Comparison of ENCODE assay signal across 38 cellular contexts in genomic region chr7:123923599-123923998, GRCh38. TPM values are rescaled to one million over a fixed set of nuclear protein-coding genes. Genes with fewer than 3 reads are reported as not detected.
DNase-seq lines count a peak whose midpoint lies in the region; ATAC-seq, FAIRE-seq and TF ChIP-seq lines count a peak whose summit lies in the region.
"Had no signal": no experiment of that assay in that cellular context is flagged by ENCODE, and none has a peak within 500 bp of the region (broad histone marks: within the 10 kb centered on the region; RNA-seq: fewer than 3 reads in every experiment).

No MANE protein-coding gene starts in this region.

- intact Hi-C loops in right lobe of liver (cut with DNase I) (no loop called here), HepG2 (cut with micrococcal nuclease; ENCODE audit: unreplicated experiment) (no loop called here)

- H3K4me3 ChIP-seq in right lobe of liver (no peak overlapping the region), HepG2 (replicated peaks in 1 of 3; ENCODE audit: insufficient read depth in 1 of 3, low read depth in 2 of 3, low read length in 3 of 3) (no peak overlapping the region)
- H3K4me3 ChIP-seq: A549; BLaER1; BLaER1 treated with 17β-estradiol and CSF1 and Interleukin-3, amounts not matched to agents 10 nM and 100 nM had no signal

- DNase-seq in right lobe of liver = no peak
- DNase-seq in HepG2 (ENCODE audit: low spot score) = no peak
- no peak for DNase-seq in left lobe of liver (ENCODE audit: low spot score)
- DNase-seq in NCI-H2196 (lab: John Stamatoyannopoulos, UW; ENCODE audit: unreplicated experiment) = no peak
- DNase-seq: 8988T; ACHN; AML-193; BE2C; C1 segment of cervical spinal cord; Caco-2; Calu3; CD4-positive, alpha-beta memory T cell; CD4-positive, alpha-beta T cell; CD4-positive, CD25-positive, alpha-beta regulatory T cell; CD8-positive, alpha-beta memory T cell; CD8-positive, alpha-beta T cell; COR-L47; DMS 273 treated with DMSO at 0.1 percent for 48 hours; DMS153; DMS53; DMS79; DMS79 treated with DMSO at 0.1 percent for 48 hours; DND-41; EL had no signal

- no peak overlapping the region for H2AFZ ChIP-seq in HepG2 (ENCODE audit: low read length)

- H3K9ac ChIP-seq in HepG2 (ENCODE audit: insufficient read depth, low read depth, low read length) = no peak overlapping the region
- H3K9ac ChIP-seq: BLaER1; BLaER1 treated with 17β-estradiol and CSF1 and Interleukin-3, amounts not matched to agents 10 nM and 100 nM had no signal

- TF ChIP-seq POLR2A in right lobe of liver (IDR thresholded peaks at IDR 0.05) = no peak
- no peak for TF ChIP-seq POLR2A in HepG2 (IDR thresholded peaks at IDR 0.05; ENCODE audit: insufficient read depth in 1 of 2, low read depth in 2 of 2, low read length in 2 of 2)

- H3K4me2 ChIP-seq in HepG2 (ENCODE audit: low read depth, low read length) = no peak overlapping the region
- H3K4me2 ChIP-seq: A549; BLaER1; BLaER1 treated with 17β-estradiol and CSF1 and Interleukin-3, amounts not matched to agents 10 nM and 100 nM had no signal

- in situ Hi-C loops in HepG2 (cut with HindIII; ENCODE audit: extremely low pct_ligation_motif_present, low pct_unique_long_range_greater_than_20kb) = no loop called here

- BruUV-seq in HepG2 (replicated peaks; lab: Mats Ljungman, UMichigan) = no TSS peak

- whole genome bisulfite sequencing in right lobe of liver (ENCODE audit: insufficient coverage, low coverage, low lambda C conversion rate, missing lambda C conversion rate) = 45% methylated on average over 4 of the region's 4 CpGs
- 28% methylated on average over 4 of the region's 4 CpGs for WGBS in HepG2 (ENCODE audit: low lambda C conversion rate)

- H3K36me3 ChIP-seq in right lobe of liver (no peaks in the 10 kb centered on the region), HepG2 (replicated peaks in 1 of 2; ENCODE audit: control insufficient read depth in 1 of 2, insufficient read depth in 2 of 2, low read length in 2 of 2) (no peaks in the 10 kb centered on the region)
- H3K36me3 ChIP-seq: BE2C; BLaER1; BLaER1 treated with 17β-estradiol and CSF1 and Interleukin-3, amounts not matched to agents 10 nM and 100 nM had no signal

- TF ChIP-seq CTCF in right lobe of liver (IDR thresholded peaks at IDR 0.05) (no peak), HepG2 (CRISPR knock-in tag; IDR thresholded peaks at IDR 0.05) (no peak)

- H3K4me1 ChIP-seq in right lobe of liver (peaks cover 0 to 5% (median 0%) of the 10 kb centered on the region in 4 donors), HepG2 (ENCODE audit: insufficient read depth, low read length) (no peaks in the 10 kb centered on the region)
- H3K4me1 ChIP-seq: A549; BE2C; BLaER1; BLaER1 treated with 17β-estradiol and CSF1 and Interleukin-3, amounts not matched to agents 10 nM and 100 nM had no signal

- H3K27me3 ChIP-seq in right lobe of liver (no peaks in the 10 kb centered on the region), HepG2 (ENCODE audit: control insufficient read depth in 1 of 2, insufficient read depth in 2 of 2, low read length in 2 of 2) (no peaks in the 10 kb centered on the region)
- H3K27me3 ChIP-seq: BE2C; BLaER1; BLaER1 treated with 17β-estradiol and CSF1 and Interleukin-3, amounts not matched to agents 10 nM and 100 nM had no signal

- TF ChIP-seq EP300 in HepG2 (IDR thresholded peaks at IDR 0.05; ENCODE audit: low read depth in 2 of 2, low read length in 2 of 2) = no peak
- TF ChIP-seq EP300 in HepG2 (CRISPR knock-in tag; IDR thresholded peaks at IDR 0.05; ENCODE audit: borderline replicate concordance) = no peak

- peak; percentile 33 to 65 (median 49) for ATAC-seq in right lobe of liver
- ATAC-seq in HepG2 = no peak
- peak; percentile 72 for ATAC-seq in left lobe of liver
- ATAC-seq: A549; CD8-positive, alpha-beta T cell had no signal

- TF ChIP-seq RAD21 in HepG2 (CRISPR knock-in tag; IDR thresholded peaks at IDR 0.05) = no peak

- POLR2A ChIA-PET in HepG2 (lab: Yijun Ruan, JAX) = no interaction called here

- H3K9me3 ChIP-seq in right lobe of liver (no peaks in the 10 kb centered on the region), HepG2 (ENCODE audit: low read length) (no peaks in the 10 kb centered on the region)
- H3K9me3 ChIP-seq: A549, BE2C, BLaER1, Caco-2 had no signal

- H4K20me1 ChIP-seq in HepG2 (ENCODE audit: insufficient read depth, low read length) = no peaks in the 10 kb centered on the region
- H4K20me1 ChIP-seq: BLaER1; BLaER1 treated with 17β-estradiol and CSF1 and Interleukin-3, amounts not matched to agents 10 nM and 100 nM had no signal

- no peak for FAIRE-seq in HepG2 (lab: Jason Lieb, UNC)
- FAIRE-seq: A204.1, A549, D721Med had no signal

- H3K27ac ChIP-seq in right lobe of liver (no peak overlapping the region), HepG2 (ENCODE audit: extremely low read length, insufficient read depth, low read length) (no peak overlapping the region)
- H3K27ac ChIP-seq: 22Rv1; A549; BLaER1; BLaER1 treated with 17β-estradiol and CSF1 and Interleukin-3, amounts not matched to agents 10 nM and 100 nM; C4-2B had no signal

- H3K79me2 ChIP-seq in HepG2 (ENCODE audit: insufficient read depth, low read length) = no peaks in the 10 kb centered on the region

- CTCF ChIA-PET in HepG2 (lab: Yijun Ruan, JAX; ENCODE audit: low intra/inter-chr PET ratio, low total read pairs) = no interaction called here

TF ChIP-seq in HepG2, 621 proteins besides CTCF, POLR2A, EP300 and RAD21 (continues in another document):
- TF ChIP-seq ZNF44 (CRISPR knock-in tag; IDR thresholded peaks at IDR 0.05) (no peak), MAF1 (CRISPR knock-in tag; IDR thresholded peaks at IDR 0.05; ENCODE audit: borderline replicate concordance) (no peak), ZNF460 (CRISPR knock-in tag; IDR thresholded peaks at IDR 0.05; ENCODE audit: borderline replicate concordance) (no peak), DDIT3 (CRISPR knock-in tag; IDR thresholded peaks at IDR 0.05) (no peak), SMYD3 (CRISPR knock-in tag; IDR thresholded peaks at IDR 0.05) (no peak), STAT5B (CRISPR knock-in tag; IDR thresholded peaks at IDR 0.05) (no peak), ZNF737 (CRISPR knock-in tag; IDR thresholded peaks at IDR 0.05; ENCODE audit: borderline replicate concordance) (no peak), GPBP1L1 (CRISPR knock-in tag; IDR thresholded peaks at IDR 0.05) (no peak), TCF7L2 (IDR thresholded peaks at IDR 0.05; ENCODE audit: low read depth, low read length) (no peak), ZBTB2 (CRISPR knock-in tag; IDR thresholded peaks at IDR 0.05; ENCODE audit: low read depth) (no peak), ZNF761 (CRISPR knock-in tag; conservative IDR thresholded peaks at IDR 0.05) (no peak), GATAD2A (CRISPR knock-in tag; IDR thresholded peaks at IDR 0.05) (no peak), CAMTA2 (CRISPR knock-in tag; IDR thresholded peaks at IDR 0.05; ENCODE audit: borderline replicate concordance) (no peak)

RNA-seq across cellular contexts. Expression of gene SPAM1, which starts 1.4 kb away (rescaled TPM):
- total RNA-seq in right lobe of liver (not detected), HepG2 (2016; rRNA removed; fragmentation: Illumina TruSeq; extraction: Trizol) (not detected in 2 replicates), left lobe of liver (not detected)
- not detected in 2 replicates for total RNA-seq in HepG2 (2016; cell fraction: cytosol; rRNA removed; fragmentation: Illumina TruSeq; extraction: Trizol; ENCODE audit: low read depth)
- total RNA-seq in HepG2 (2016; cell fraction: insoluble cytoplasmic fraction; rRNA removed; fragmentation: Illumina TruSeq; extraction: Trizol) = not detected in 2 replicates
- not detected in 2 replicates for total RNA-seq in HepG2 (2016; cell fraction: membrane; rRNA removed; fragmentation: Illumina TruSeq; extraction: Trizol)
- not detected in 2 replicates for total RNA-seq in HepG2 (2016; cell fraction: nucleus; rRNA removed; fragmentation: Illumina TruSeq; extraction: Trizol)
- polyA plus RNA-seq in HepG2 (2011; rRNA removed) = not detected in 2 replicates
- not detected in 2 replicates for polyA plus RNA-seq in HepG2 (2011; cell fraction: cytosol; rRNA removed)
- not detected in 2 replicates for polyA plus RNA-seq in HepG2 (2011; cell fraction: nucleus; rRNA removed)
- polyA plus RNA-seq in HepG2 (2012) = not detected in 2 replicates
- polyA plus RNA-seq in HepG2 (2016; cell fraction: cytosol; fragmentation: Illumina TruSeq; extraction: Trizol; ENCODE audit: low read depth) = not detected in 2 replicates
- polyA plus RNA-seq in HepG2 (2016; cell fraction: insoluble cytoplasmic fraction; fragmentation: Illumina TruSeq; extraction: Trizol; ENCODE audit: low read depth) = not detected in 2 replicates
- polyA plus RNA-seq in HepG2 (2016; cell fraction: membrane; fragmentation: Illumina TruSeq; extraction: Trizol; ENCODE audit: low read depth) = not detected in 2 replicates
- polyA plus RNA-seq in HepG2 (2016; cell fraction: nucleus; fragmentation: Illumina TruSeq; extraction: Trizol; ENCODE audit: insufficient read depth, low read depth) = not detected in 2 replicates
- polyA minus RNA-seq in HepG2 (2011; rRNA and poly(A)+ RNA removed; ENCODE audit: low replicate concordance) = not detected in 2 replicates
- polyA minus RNA-seq in HepG2 (2011; cell fraction: cytosol; rRNA and poly(A)+ RNA removed) = not detected in 2 replicates
- polyA minus RNA-seq in HepG2 (2011; cell fraction: nucleus; rRNA and poly(A)+ RNA removed) = not detected in 2 replicates
- total RNA-seq: A172; A673; B cell; Caco-2; Calu3; CD4-positive, alpha-beta memory T cell; CD4-positive, alpha-beta T cell; CD4-positive, CD25-positive, alpha-beta regulatory T cell; CD8-positive, alpha-beta memory T cell; CD8-positive, alpha-beta T cell; Daoy had no signal
- polyA plus RNA-seq: A549; AG04450; BJ; CD14-positive monocyte; CD4-positive, alpha-beta memory T cell; CD4-positive, CD25-positive, alpha-beta regulatory T cell; CD8-positive, alpha-beta memory T cell had no signal
